ENCODE assay signal across 16 cellular contexts in genomic region chr2:201204655-201205515, GRCh38. TPM values are rescaled to one million over a fixed set of nuclear protein-coding genes. Genes with fewer than 3 reads are reported as not detected.
DNase-seq lines count a peak whose midpoint lies in the region; ATAC-seq and TF ChIP-seq lines count a peak whose summit lies in the region.
"Had no signal": no experiment of that assay in that cellular context is flagged by ENCODE, and none has a peak within 500 bp of the region (broad histone marks: within the 10 kb centered on the region; RNA-seq: fewer than 3 reads in every experiment).

No MANE protein-coding gene starts in this region.

- no peak for TF ChIP-seq POLR2A in right lobe of liver (IDR thresholded peaks at IDR 0.05)

- no peak overlapping the region for H3K4me3 ChIP-seq in BLaER1 treated with 17β-estradiol and CSF1 and Interleukin-3, amounts not matched to agents 10 nM and 100 nM
- no peak overlapping the region for H3K4me3 ChIP-seq in right lobe of liver
- no peak overlapping the region for H3K4me3 ChIP-seq in right cardiac atrium (ENCODE audit: low read length)

- no peaks in the 10 kb centered on the region for H4K20me1 ChIP-seq in BLaER1 treated with 17β-estradiol and CSF1 and Interleukin-3, amounts not matched to agents 10 nM and 100 nM

- no peak overlapping the region for H3K9ac ChIP-seq in BLaER1 treated with 17β-estradiol and CSF1 and Interleukin-3, amounts not matched to agents 10 nM and 100 nM

- peaks cover 28 to 60% (median 42%) of the 10 kb centered on the region in 10 experiments for H3K4me1 ChIP-seq in BLaER1 treated with 17β-estradiol and CSF1 and Interleukin-3, amounts not matched to agents 10 nM and 100 nM
- H3K4me1 ChIP-seq in right lobe of liver (peaks cover 0 to 21% (median 0%) of the 10 kb centered on the region in 4 donors), right cardiac atrium (ENCODE audit: control insufficient read depth, insufficient read depth, low read length) (peaks cover 2% of the 10 kb centered on the region)

- TF ChIP-seq CTCF in VCaP (conservative IDR thresholded peaks at IDR 0.05) (no peak), right lobe of liver (IDR thresholded peaks at IDR 0.05) (no peak)

- H3K27me3 ChIP-seq in BLaER1 treated with 17β-estradiol and CSF1 and Interleukin-3, amounts not matched to agents 10 nM and 100 nM, result no peaks in the 10 kb centered on the region
- H3K27me3 ChIP-seq in right lobe of liver, result no peaks in the 10 kb centered on the region
- H3K27me3 ChIP-seq in right cardiac atrium (ENCODE audit: control insufficient read depth, insufficient read depth), result no peaks in the 10 kb centered on the region

- H3K36me3 ChIP-seq in BLaER1 treated with 17β-estradiol and CSF1 and Interleukin-3, amounts not matched to agents 10 nM and 100 nM, result peaks cover 8 to 37% (median 23%) of the 10 kb centered on the region in 11 experiments; a peak in 20 of 22 replicates
- H3K36me3 ChIP-seq in right lobe of liver, result peaks cover 0 to 13% (median 0%) of the 10 kb centered on the region in 4 donors

- H3K9me3 ChIP-seq in BLaER1 treated with 17β-estradiol and CSF1 and Interleukin-3, amounts not matched to agents 10 nM and 100 nM (replicated peaks in 1 of 11), result no peaks in the 10 kb centered on the region
- H3K9me3 ChIP-seq in right lobe of liver, result no peaks in the 10 kb centered on the region
- H3K9me3 ChIP-seq in right cardiac atrium (ENCODE audit: control insufficient read depth, low read length), result no peaks in the 10 kb centered on the region

- DNase-seq in right lobe of liver, result no peak
- DNase-seq in 8988T, result no peak
- DNase-seq in DMS79 treated with DMSO at 0.1 percent for 48 hours (lab: John Stamatoyannopoulos, UW), result no peak
- no peak for DNase-seq in right cardiac atrium
- DNase-seq: activated CD4-positive, alpha-beta memory T cell treated with anti-CD3 and anti-CD28 coated beads for 36 hours; caudate nucleus; effector memory CD4-positive, alpha-beta T cell; left ventricle myocardium superior; naive B cell; NCI-H1048; NCI-H2107; NCI-H748 treated with DMSO at 0.1 percent for 48 hours had no signal

- WGBS in right lobe of liver (ENCODE audit: insufficient coverage, low coverage, low lambda C conversion rate, missing lambda C conversion rate), result 61% methylated on average over 6 of the region's 9 CpGs
- 92% methylated on average over 9 of the region's 9 CpGs for WGBS in right cardiac atrium

- ATAC-seq in GM21447 (IDR thresholded peaks at IDR 0.05; ENCODE audit: unreplicated experiment) (peak; percentile 45), right lobe of liver (peak; percentile 62 to 79 (median 68)), HG03175 (IDR thresholded peaks at IDR 0.05; ENCODE audit: unreplicated experiment) (no peak), right cardiac atrium (no peak)

- H3K27ac ChIP-seq in BLaER1 treated with 17β-estradiol and CSF1 and Interleukin-3, amounts not matched to agents 10 nM and 100 nM, result no peak overlapping the region; a peak in 1 of 22 replicates
- peak overlapping the region; percentile 8; the same call in 1 of the 2 replicates for H3K27ac ChIP-seq in VCaP
- H3K27ac ChIP-seq in right lobe of liver, result peak overlapping the region in 1 of 3 donors; percentile 34
- H3K27ac ChIP-seq in right cardiac atrium (ENCODE audit: low read length), result no peak overlapping the region

- intact Hi-C loops in right lobe of liver (cut with DNase I) (no loop called here), right cardiac atrium (cut with DNase I) (no loop called here)

- peak overlapping the region; percentile 8 to 54 (median 28); a peak in 20 of 22 replicates for H3K4me2 ChIP-seq in BLaER1 treated with 17β-estradiol and CSF1 and Interleukin-3, amounts not matched to agents 10 nM and 100 nM

RNA-seq across cellular contexts. Expression of gene CASP10, which starts 21.9 kb away (rescaled TPM):
- total RNA-seq in right lobe of liver (1 to 10 TPM; 4.2 to 9.4 (median 8.4) TPM), right cardiac atrium (1 to 10 TPM; 5.3 to 6.8 (median 5.8) TPM)
- polyA plus RNA-seq in right cardiac atrium, result 3.6 TPM

RNA-seq across cellular contexts. Expression of gene CASP8, which starts 55.5 kb away (rescaled TPM):
- total RNA-seq in right lobe of liver (10 to 100 TPM in 5 of 6 experiments, 1 to 10 TPM in 1; 8.8 to 14.8 (median 11.5) TPM), right cardiac atrium (1 to 10 TPM; 3.7 to 5.4 (median 4.7) TPM)
- 2.6 TPM for polyA plus RNA-seq in right cardiac atrium

Comparison
In these comparisons a context has a peak if more than half of its experiments do, and no peak if none do; other contexts are left out.
1. ATAC-seq: peak in GM21447 (single experiment) and right lobe of liver (4 of 4); none in HG03175 (single experiment) and right cardiac atrium (0 of 2).